ENCODE assay signal across 1 cellular context in genomic region chr5:151080620-151081425, GRCh38.
TF ChIP-seq lines count a peak whose summit lies in the region.

Gene TNIP1, minus strand, starts transcription at chr5:151081034. Its CDS starts 15,939 bp downstream, at chr5:151065095.

TF ChIP-seq in A549, 52 proteins besides CTCF, POLR2A, EP300 and RAD21 (continued from another document):
- TF ChIP-seq ATOH8 (CRISPR knock-in tag; IDR thresholded peaks at IDR 0.05; ENCODE audit: low read depth): 0 out of 2 replicates have a peak, but pooled peaks have one; percentile 17
- peak; percentile 13 for TF ChIP-seq MAX (IDR thresholded peaks at IDR 0.05)
- peak; percentile 80 for TF ChIP-seq PHF8 (IDR thresholded peaks at IDR 0.05; ENCODE audit: borderline replicate concordance, low read depth)
